In genomic region chr2:233209117-233209977, GRCh38 we compare ENCODE assay signal across 9 cellular contexts. TPM values are rescaled to one million over a fixed set of nuclear protein-coding genes. Genes with fewer than 3 reads are reported as not detected.
A peak's percentile ranks its signal among the peaks of the same experiment; 100 is the strongest.
DNase-seq lines count a peak whose midpoint lies in the region; ATAC-seq, FAIRE-seq and TF ChIP-seq lines count a peak whose summit lies in the region.
"Had no signal": no experiment of that assay in that cellular context is flagged by ENCODE, and none has a peak within 500 bp of the region (broad histone marks: within the 10 kb centered on the region; RNA-seq: fewer than 3 reads in every experiment).

No MANE protein-coding gene starts in this region.

- WGBS in small intestine, 3 donors, result 41 to 49% (median 45%) methylated on average over 11 of the region's 11 CpGs

- TF ChIP-seq POLR2A in endothelial cell of umbilical vein (IDR thresholded peaks at IDR 0.05; ENCODE audit: low read depth, low read length), result no peak

- no peak overlapping the region for H3K4me3 ChIP-seq in H7 (ENCODE audit: insufficient read depth, low read depth, low read length)
- no peak overlapping the region for H3K4me3 ChIP-seq in Panc1 (ENCODE audit: low read depth in 2 of 2, low read length in 2 of 2)
- H3K4me3 ChIP-seq in endothelial cell of umbilical vein (replicated peaks in 1 of 3; ENCODE audit: insufficient read depth in 1 of 3, low read depth in 1 of 3, low read length in 3 of 3), result no peak overlapping the region
- no peak overlapping the region for H3K4me3 ChIP-seq in osteoblast (ENCODE audit: insufficient read depth, low read length)
- H3K4me3 ChIP-seq in small intestine (ENCODE audit: low read depth in 1 of 2, low read length in 2 of 2), result no peak overlapping the region

- intact Hi-C loops in Panc1 (cut with micrococcal nuclease; ENCODE audit: unreplicated experiment) (no loop called here), endothelial cell of umbilical vein (cut with micrococcal nuclease) (loop anchor here (1.0 kb wide), 1 partner anchor 42 kb away; the partner anchor contains the start of gene ATG16L1)

- peak; percentile 89 for DNase-seq in H7
- DNase-seq in Panc1 (ENCODE audit: low read depth, low spot score), result no peak
- peak; percentile 73 for DNase-seq in endothelial cell of umbilical vein (ENCODE audit: low read depth, low spot score)
- peak; percentile 93 for DNase-seq in osteoblast (ENCODE audit: insufficient read length, low spot score, missing footprints)
- no peak for DNase-seq in small intestine
- no peak for DNase-seq in globus pallidus (ENCODE audit: low spot score)
- no peak for DNase-seq in AML-193 (lab: John Stamatoyannopoulos, UW)
- no peak for DNase-seq in germinal center (ENCODE audit: low spot score)
- DNase-seq: activated CD4-positive, alpha-beta T cell treated with anti-CD3 and anti-CD28 coated beads for 4 hours had no signal

- no peaks in the 10 kb centered on the region for H3K9me1 ChIP-seq in endothelial cell of umbilical vein (replicated peaks; ENCODE audit: control insufficient read depth, extremely low read depth, insufficient read depth, low read length)

- BruUV-seq in Panc1 (replicated peaks; lab: Mats Ljungman, UMichigan) (no TSS peak), endothelial cell of umbilical vein (replicated peaks; lab: Mats Ljungman, UMichigan) (no TSS peak)

- FAIRE-seq in endothelial cell of umbilical vein (lab: Jason Lieb, UNC) (peak; percentile 84), small intestine (lab: Jason Lieb, UNC) (no peak)

- H3K9ac ChIP-seq in endothelial cell of umbilical vein (replicated peaks; ENCODE audit: extremely low read depth, insufficient read depth, low read length), result no peak overlapping the region

- H3K27ac ChIP-seq in Panc1 (ENCODE audit: low read length), result peak overlapping the region; percentile 39; the same call in 1 of the 2 replicates
- peak overlapping the region; percentile 40 for H3K27ac ChIP-seq in endothelial cell of umbilical vein (ENCODE audit: insufficient read depth, low read depth, low read length)
- H3K27ac ChIP-seq in osteoblast (ENCODE audit: low read depth, low read length), result no peak overlapping the region
- H3K27ac ChIP-seq in small intestine (ENCODE audit: low read depth in 1 of 2, low read length in 1 of 2), result no peak overlapping the region

- dilution Hi-C loops in endothelial cell of umbilical vein (cut with MboI; ENCODE audit: extremely low pct_ligation_motif_present, low sequenced_read_pairs), result no loop called here

- ATAC-seq in Panc1, result peak; percentile 23; the same call in 1 of the 2 replicates

- H3K36me3 ChIP-seq in H7 (replicated peaks; ENCODE audit: control insufficient read depth, insufficient read depth, low read length) (no peaks in the 10 kb centered on the region), Panc1 (ENCODE audit: control insufficient read depth, insufficient read depth, low read length) (no peaks in the 10 kb centered on the region), endothelial cell of umbilical vein (ENCODE audit: control insufficient read depth in 2 of 2, extremely low read depth in 1 of 2, insufficient read depth in 2 of 2, low read length in 2 of 2) (peaks cover 0 to 9% of the 10 kb centered on the region in 2 experiments), osteoblast (ENCODE audit: insufficient read depth, low read length) (no peaks in the 10 kb centered on the region), small intestine (ENCODE audit: control insufficient read depth in 2 of 2, insufficient read depth in 2 of 2, low read length in 2 of 2) (no peaks in the 10 kb centered on the region)

- H3K4me1 ChIP-seq in Panc1 (ENCODE audit: control insufficient read depth, insufficient read depth, low read length) (peaks cover 26% of the 10 kb centered on the region), endothelial cell of umbilical vein (ENCODE audit: control insufficient read depth, extremely low read depth, insufficient read depth, low read length) (peaks cover 38% of the 10 kb centered on the region), osteoblast (ENCODE audit: insufficient read depth, low read length) (peaks cover 17% of the 10 kb centered on the region), small intestine (ENCODE audit: control insufficient read depth in 2 of 2, insufficient read depth in 1 of 2, low read depth in 1 of 2, low read length in 1 of 2) (peaks cover 0 to 3% of the 10 kb centered on the region in 2 donors)

- H3K27me3 ChIP-seq in H7 (ENCODE audit: control insufficient read depth, insufficient read depth, low read length) (no peaks in the 10 kb centered on the region), Panc1 (ENCODE audit: control insufficient read depth, insufficient read depth, low read length) (no peaks in the 10 kb centered on the region), endothelial cell of umbilical vein (ENCODE audit: control insufficient read depth in 2 of 2, insufficient read depth in 2 of 2, low read length in 2 of 2) (no peaks in the 10 kb centered on the region), osteoblast (ENCODE audit: insufficient read depth, low read length) (peaks cover 27% of the 10 kb centered on the region), small intestine (ENCODE audit: control insufficient read depth in 2 of 2, insufficient read depth in 2 of 2, low read length in 2 of 2) (no peaks in the 10 kb centered on the region)

- POLR2A ChIA-PET in Panc1 (lab: Charles Lee), result no interaction called here
- POLR2A ChIA-PET in endothelial cell of umbilical vein (lab: Charles Lee), result interaction anchor here (0.6 kb wide), 2 partner anchors 52 to 222 kb away, joined by 3 to 5 read pairs; no protein-coding TSS in a partner anchor

- H3K79me2 ChIP-seq in endothelial cell of umbilical vein (ENCODE audit: control insufficient read depth, insufficient read depth, low read length) (no peaks in the 10 kb centered on the region), osteoblast (ENCODE audit: insufficient read depth, low read length) (no peaks in the 10 kb centered on the region)

- H2AFZ ChIP-seq in endothelial cell of umbilical vein (ENCODE audit: low read depth, low read length) (no peak overlapping the region), osteoblast (ENCODE audit: low read length) (no peak overlapping the region)

- CTCF ChIA-PET in Panc1 (lab: Charles Lee) (no interaction called here), endothelial cell of umbilical vein (lab: Charles Lee) (interaction anchor here (0.7 to 1.4 kb wide), 4 partner anchors 26 to 42 kb away, joined by 3 to 5 read pairs (median 4); partner anchors contain the start of gene ATG16L1)

- H3K9me3 ChIP-seq in Panc1 (ENCODE audit: control insufficient read depth, insufficient read depth, low read depth, low read length) (no peaks in the 10 kb centered on the region), endothelial cell of umbilical vein (replicated peaks; ENCODE audit: control insufficient read depth, insufficient read depth, low read length) (no peaks in the 10 kb centered on the region), osteoblast (ENCODE audit: low read depth, low read length) (no peaks in the 10 kb centered on the region), small intestine (ENCODE audit: control insufficient read depth, low read depth) (no peaks in the 10 kb centered on the region)

- TF ChIP-seq CTCF in Panc1 (IDR thresholded peaks at IDR 0.05) (no peak), endothelial cell of umbilical vein (IDR thresholded peaks at IDR 0.05; ENCODE audit: extremely low read depth in 1 of 2, insufficient read depth in 1 of 2, low read depth in 1 of 2, low read length in 2 of 2) (no peak), osteoblast (IDR thresholded peaks at IDR 0.05; ENCODE audit: extremely low read depth, low read depth, low read length) (no peak)

- no peaks in the 10 kb centered on the region for H4K20me1 ChIP-seq in endothelial cell of umbilical vein (replicated peaks; ENCODE audit: control insufficient read depth, extremely low read depth, insufficient read depth, low read length)
- H4K20me1 ChIP-seq in osteoblast (ENCODE audit: insufficient read depth, low read length), result peaks cover 9% of the 10 kb centered on the region

- H3K4me2 ChIP-seq in endothelial cell of umbilical vein (ENCODE audit: insufficient read depth, low read length) (no peak overlapping the region), osteoblast (ENCODE audit: insufficient read depth, low read length) (no peak overlapping the region)

- in situ Hi-C loops in Panc1 (cut with HindIII; ENCODE audit: low pct_unique_long_range_greater_than_20kb, low sequenced_read_pairs), result no loop called here

TF ChIP-seq in endothelial cell of umbilical vein, 7 proteins besides CTCF, POLR2A, EP300 and RAD21:
- peak; percentile 52 for TF ChIP-seq JUN (IDR thresholded peaks at IDR 0.05; ENCODE audit: borderline replicate concordance, insufficient read depth, insufficient read length, low read depth)
- no peak for TF ChIP-seq FOS (IDR thresholded peaks at IDR 0.05; ENCODE audit: borderline replicate concordance, insufficient read depth, low read length)

RNA-seq across cellular contexts. Expression of gene ATG16L1, which starts 42.1 kb away (rescaled TPM):
- 52.1 and 64.8 TPM in 2 replicates for total RNA-seq in H7 (2014; rRNA removed; shearing (Covaris generic))
- total RNA-seq in Panc1 (2021; ENCODE audit: unreplicated experiment) (52.3 TPM), endothelial cell of umbilical vein (29.8 and 30.2 TPM in 2 replicates), osteoblast (24.2 and 29.3 TPM in 2 replicates)
- 29.2 TPM for polyA plus RNA-seq in Panc1 (2012; ENCODE audit: insufficient read length)
- polyA plus RNA-seq in endothelial cell of umbilical vein (14.1 and 18.1 TPM in 2 replicates), small intestine (10 to 100 TPM; 14.6 to 19.0 (median 15.9) TPM)
- 18.0 and 18.2 TPM in 2 replicates for polyA plus RNA-seq in endothelial cell of umbilical vein (2011; cell fraction: cytosol; rRNA removed)
- 67.7 and 77.9 TPM in 2 replicates for polyA plus RNA-seq in endothelial cell of umbilical vein (2011; cell fraction: nucleus; rRNA removed)
- 18.5 and 20.5 TPM in 2 replicates for polyA plus RNA-seq in endothelial cell of umbilical vein (2012)
- 34.8 and 36.8 TPM in 2 replicates for polyA minus RNA-seq in endothelial cell of umbilical vein
- 11.1 TPM for polyA minus RNA-seq in endothelial cell of umbilical vein (2011; cell fraction: cytosol; rRNA and poly(A)+ RNA removed)
- 28.0 and 29.2 TPM in 2 replicates for polyA minus RNA-seq in endothelial cell of umbilical vein (2011; cell fraction: nucleus; rRNA and poly(A)+ RNA removed)

Comparison
In these comparisons a context has a peak if more than half of its experiments do, and no peak if none do; other contexts are left out.
1. DNase-seq: peak in H7 (single experiment), endothelial cell of umbilical vein (single experiment) and osteoblast (single experiment); none in Panc1 (single experiment), small intestine (single experiment), globus pallidus (single experiment), AML-193 (0 of 2) and germinal center (single experiment).
2. H3K27ac ChIP-seq: peak in Panc1 (single experiment) and endothelial cell of umbilical vein (single experiment); none in osteoblast (single experiment) and small intestine (0 of 2).